10 cellular contexts compared by ENCODE assay signal in genomic region chr10:79084972-79085597, GRCh38. TPM values are rescaled to one million over a fixed set of nuclear protein-coding genes. Genes with fewer than 3 reads are reported as not detected.
DNase-seq lines count a peak whose midpoint lies in the region; ATAC-seq lines count a peak whose summit lies in the region.
"Had no signal": no experiment of that assay in that cellular context is flagged by ENCODE, and none has a peak within 500 bp of the region (broad histone marks: within the 10 kb centered on the region; RNA-seq: fewer than 3 reads in every experiment).

No MANE protein-coding gene starts in this region.

- H3K56ac ChIP-seq in mesendoderm (ENCODE audit: low read length) = no peak overlapping the region

- no peak overlapping the region for H2AK5ac ChIP-seq in mesendoderm (ENCODE audit: low read length)

- H3K36me3 Mint-ChIP-seq in IgD-negative memory B cell = peaks cover 2% of the 10 kb centered on the region
- H3K36me3 Mint-ChIP-seq in stimulated activated naive B cell treated with anti-CD40 and anti-IgM and Interleukin-4, amounts not matched to agents 10 μg/mL and 1 μg/mL and 100 μg/mL, for 72 hours = peaks cover 2 to 5% of the 10 kb centered on the region in 2 donors

- no peak overlapping the region for H3K9ac ChIP-seq in mesendoderm (ENCODE audit: low read length)

- peaks cover 94% of the 10 kb centered on the region for H3K79me2 ChIP-seq in mesendoderm (ENCODE audit: control insufficient read depth, insufficient read depth, low read length)

- H3K79me1 ChIP-seq in mesendoderm (ENCODE audit: low read length) = peaks cover 66% of the 10 kb centered on the region

- no peak overlapping the region for H3K23ac ChIP-seq in mesendoderm (ENCODE audit: low read length)

- H3K27ac Mint-ChIP-seq in IgD-negative memory B cell = peak overlapping the region; percentile 67 to 90 (median 81)
- peak overlapping the region; percentile 82 for H3K27ac Mint-ChIP-seq in stimulated activated naive B cell treated with anti-CD40 and anti-IgM and Interleukin-4, amounts not matched to agents 10 μg/mL and 1 μg/mL and 100 μg/mL, for 72 hours

- H3K4me1 ChIP-seq in mesendoderm (ENCODE audit: control insufficient read depth, low read depth, low read length) = peaks cover 12% of the 10 kb centered on the region

- H2BK120ac ChIP-seq in mesendoderm (ENCODE audit: low read depth, low read length) = no peak overlapping the region

- peaks cover 33% of the 10 kb centered on the region for H3K27me3 Mint-ChIP-seq in IgD-negative memory B cell
- H3K27me3 Mint-ChIP-seq in stimulated activated naive B cell treated with anti-CD40 and anti-IgM and Interleukin-4, amounts not matched to agents 10 μg/mL and 1 μg/mL and 100 μg/mL, for 72 hours = peaks cover 32 to 37% of the 10 kb centered on the region in 2 donors

- H3K4me3 ChIP-seq in mesendoderm (ENCODE audit: low read length) = no peak overlapping the region

- no peak overlapping the region for H3K4me2 ChIP-seq in mesendoderm (ENCODE audit: low read length)

- WGBS in mesendoderm (ENCODE audit: extremely low coverage, insufficient coverage, low lambda C conversion rate) = no CpG with 5 or more reads among the region's 14 CpGs

- no peak overlapping the region for H3K4ac ChIP-seq in mesendoderm (ENCODE audit: low read depth, low read length)

- H3K9me3 Mint-ChIP-seq in IgD-negative memory B cell = peaks cover 0 to 2% (median 0%) of the 10 kb centered on the region in 3 donors
- H3K9me3 Mint-ChIP-seq in stimulated activated naive B cell treated with anti-CD40 and anti-IgM and Interleukin-4, amounts not matched to agents 10 μg/mL and 1 μg/mL and 100 μg/mL, for 72 hours = peaks cover 3% of the 10 kb centered on the region in 2 donors

- H3K36me3 ChIP-seq in mesendoderm (ENCODE audit: control insufficient read depth, insufficient read depth, low read length) = no peaks in the 10 kb centered on the region

- no peak overlapping the region for H3K18ac ChIP-seq in mesendoderm (ENCODE audit: low read length)

- H4K8ac ChIP-seq in mesendoderm (ENCODE audit: low read depth, low read length) = no peak overlapping the region

- peaks cover 23 to 41% (median 32%) of the 10 kb centered on the region in 3 donors for H3K4me1 Mint-ChIP-seq in IgD-negative memory B cell
- H3K4me1 Mint-ChIP-seq in stimulated activated naive B cell treated with anti-CD40 and anti-IgM and Interleukin-4, amounts not matched to agents 10 μg/mL and 1 μg/mL and 100 μg/mL, for 72 hours = peaks cover 45 to 58% of the 10 kb centered on the region in 2 donors

- H3K27ac ChIP-seq in mesendoderm (ENCODE audit: low read depth, low read length) = no peak overlapping the region

- H4K5ac ChIP-seq in mesendoderm (ENCODE audit: low read length) = no peak overlapping the region

- peak; percentile 54 for ATAC-seq in GM18867 (IDR thresholded peaks at IDR 0.05; ENCODE audit: unreplicated experiment)
- peak; percentile 24 for ATAC-seq in Right ventricle myocardium superior (ENCODE audit: poor library complexity)
- peak; percentile 93 for ATAC-seq in stimulated activated naive B cell treated with anti-CD40 and anti-IgM and Interleukin-4, amounts not matched to agents 10 μg/mL and 1 μg/mL and 100 μg/mL, for 72 hours (replicated peaks)
- no peak for ATAC-seq in HG02981 (IDR thresholded peaks at IDR 0.05; ENCODE audit: unreplicated experiment)
- no peak for ATAC-seq in HG03045 (IDR thresholded peaks at IDR 0.05; ENCODE audit: unreplicated experiment)

- H3K4me3 Mint-ChIP-seq in IgD-negative memory B cell = peak overlapping the region; percentile 27 to 94 (median 76)
- H3K4me3 Mint-ChIP-seq in stimulated activated naive B cell treated with anti-CD40 and anti-IgM and Interleukin-4, amounts not matched to agents 10 μg/mL and 1 μg/mL and 100 μg/mL, for 72 hours = peak overlapping the region; percentile 56 to 60

- no peak overlapping the region for H2BK15ac ChIP-seq in mesendoderm (replicated peaks; ENCODE audit: low read depth)

- H2BK5ac ChIP-seq in mesendoderm (ENCODE audit: low read length) = no peak overlapping the region

- H3K27me3 ChIP-seq in mesendoderm (ENCODE audit: insufficient read depth, low read length, poor library complexity) = no peaks in the 10 kb centered on the region

- intact Hi-C loops in Right ventricle myocardium superior (cut with DNase I) = no loop called here

- DNase-seq in Right ventricle myocardium superior = no peak
- DNase-seq in stimulated activated naive B cell treated with anti-CD40 and anti-IgM and Interleukin-4, amounts not matched to agents 10 μg/mL and 1 μg/mL and 100 μg/mL, for 72 hours = peak; percentile 63
- DNase-seq in central memory CD4-positive, alpha-beta T cell = no peak
- DNase-seq in mesendoderm = no peak
- DNase-seq: activated CD4-positive, alpha-beta T cell treated with anti-CD3 and anti-CD28 coated beads, Interleukin-2, amount 50 U/mL, for 48 hours; NCI-H524 treated with DMSO at 0.1 percent for 48 hours had no signal

RNA-seq across cellular contexts. Expression of gene ZMIZ1, which starts 16.3 kb away (rescaled TPM):
- polyA plus RNA-seq in IgD-negative memory B cell = 4.6 TPM
- total RNA-seq in Right ventricle myocardium superior = 44.8 TPM
- polyA plus RNA-seq in mesendoderm (2013, experiment 1 of 2) = 23.7 TPM
- polyA plus RNA-seq in mesendoderm (2013, experiment 2 of 2) = 23.1 TPM

Comparison
In these comparisons a context has a peak if more than half of its experiments do, and no peak if none do; other contexts are left out.
1. ATAC-seq: peak in GM18867 (single experiment), Right ventricle myocardium superior (single experiment) and stimulated activated naive B cell treated with anti-CD40 and anti-IgM and Interleukin-4, amounts not matched to agents 10 μg/mL and 1 μg/mL and 100 μg/mL, for 72 hours (2 of 2); none in HG02981 (single experiment) and HG03045 (single experiment).